In genomic region chr14:103838117-103838516, GRCh38 we compare ENCODE assay signal across 22 cellular contexts.
"Had no signal": no experiment of that assay in that cellular context is flagged by ENCODE, and none has a peak within 500 bp of the region (broad histone marks: within the 10 kb centered on the region; RNA-seq: fewer than 3 reads in every experiment).

No MANE protein-coding gene starts in this region.

- H3K27ac ChIP-seq: HL-60, SJSA1, SK-N-MC had no signal

- H3K27me3 ChIP-seq: SJSA1 had no signal

- H3K36me3 ChIP-seq: SJSA1 had no signal

- H3K4me1 ChIP-seq: SJSA1 had no signal

- H3K9me3 ChIP-seq: SJSA1 had no signal

- H3K4me3 ChIP-seq: SJSA1, SK-N-MC had no signal

- DNase-seq: NCI-H1092, NCI-H1105 treated with DMSO at 0.1 percent for 48 hours, NCI-H1417 treated with DMSO at 0.1 percent for 48 hours, NCI-H146, NCI-H1694 treated with DMSO at 0.1 percent for 48 hours, NCI-H1930, NCI-H2081, NCI-H2171, NCI-H226, NCI-H446, NCI-H510A, NCI-H524 treated with DMSO at 0.1 percent for 48 hours, NCI-H69, NCI-H774, Right ventricle myocardium superior, RPMI8226, SIG-M5 had no signal

- FAIRE-seq: HTR-8/SVneo, RCC 7860 had no signal
